In genomic region chr9:32882616-32883015, GRCh38 we compare ENCODE assay signal across 35 cellular contexts.
"Had no signal": no experiment of that assay in that cellular context is flagged by ENCODE, and none has a peak within 500 bp of the region (broad histone marks: within the 10 kb centered on the region; RNA-seq: fewer than 3 reads in every experiment).

No MANE protein-coding gene starts in this region.

- H3K27ac ChIP-seq: adrenal gland, body of pancreas, esophagus squamous epithelium, gastroesophageal sphincter, heart right ventricle, hepatocyte, VCaP had no signal

- H3K27ac Mint-ChIP-seq: activated CD8-positive, alpha-beta memory T cell treated with anti-CD3 and anti-CD28 coated beads, Interleukin-2, amount 10 ng/mL, durations not matched to agents 7 days and 5 days; activated CD8-positive, alpha-beta T cell treated with anti-CD3 and anti-CD28 coated beads, Interleukin-2, amount 10 ng/mL, durations not matched to agents 7 days and 5 days; activated naive CD4-positive, alpha-beta T cell treated with anti-CD3 and anti-CD28 coated beads for 36 hours; activated naive CD4-positive, alpha-beta T cell treated with anti-CD3 and anti-CD28 coated beads, Interleukin-2, amount 50 U/mL, for 24 hours; activated naive CD8-positive, alpha-beta T cell treated with anti-CD3 and anti-CD28 coated beads for 36 hours; activated naive CD8-positive, alpha-beta T cell treated with anti-CD3 and anti-CD28 coated beads, Interleukin-2, amount 50 U/mL, for 24 hours; activated T-helper 1 cell treated with anti-CD3 and anti-CD28 coated beads, Interleukin-12 subunit alpha, Interleukin-12 subunit beta, Interleukin-2, Interleukin-4 antibody, amounts not matched to agents 30 ng/mL and 10 ng/mL and 1 ng/mL, durations not matched to agents 14 hours and 24 hours and 36 hours; activated T-helper 2 cell treated with anti-CD3 and anti-CD28 coated beads, Interferon-gamma antibody, Interleukin-2, Interleukin-4, amounts not matched to agents 10 μg/mL and 5 μg/mL and 100 μg/mL, durations not matched to agents 14 hours and 24 hours and 36 hours; effector memory CD8-positive, alpha-beta T cell; T-helper 17 cell; T-helper 2 cell treated with Interferon-gamma antibody and Interleukin-4, amounts not matched to agents 5 μg/mL and 100 μg/mL, for 36 hours; WTC11 had no signal

- H3K36me3 ChIP-seq: adrenal gland, esophagus squamous epithelium, gastroesophageal sphincter, heart right ventricle had no signal

- H3K4me1 ChIP-seq: adrenal gland, body of pancreas, esophagus squamous epithelium, gastroesophageal sphincter had no signal

- H2AFZ ChIP-seq: hepatocyte had no signal

- H3K36me3 Mint-ChIP-seq: activated CD8-positive, alpha-beta memory T cell treated with anti-CD3 and anti-CD28 coated beads, Interleukin-2, amount 10 ng/mL, durations not matched to agents 7 days and 5 days; activated naive CD8-positive, alpha-beta T cell treated with anti-CD3 and anti-CD28 coated beads for 36 hours; WTC11 had no signal

- DNase-seq: activated CD4-positive, alpha-beta T cell treated with anti-CD3 and anti-CD28 coated beads for 48 hours; activated CD4-positive, alpha-beta T cell treated with anti-CD3 and anti-CD28 coated beads, Interleukin-2, amount 50 U/mL, for 1 hour; activated CD4-positive, alpha-beta T cell treated with anti-CD3 and anti-CD28 coated beads, Interleukin-2, amount 50 U/mL, for 48 hours; activated CD8-positive, alpha-beta memory T cell treated with anti-CD3 and anti-CD28 coated beads, Interleukin-2, amount 10 ng/mL, durations not matched to agents 7 days and 5 days; activated CD8-positive, alpha-beta memory T cell treated with anti-CD3 and anti-CD28 coated beads, Interleukin-2, amount 50 U/mL, for 4 hours; activated CD8-positive, alpha-beta T cell treated with anti-CD3 and anti-CD28 coated beads, Interleukin-2, amount 10 ng/mL, durations not matched to agents 7 days and 5 days; activated effector memory CD4-positive, alpha-beta T cell treated with anti-CD3 and anti-CD28 coated beads, Interleukin-2, amount 50 U/mL, for 16 hours; activated naive CD4-positive, alpha-beta T cell treated with anti-CD3 and anti-CD28 coated beads for 36 hours; activated naive CD8-positive, alpha-beta T cell treated with anti-CD3 and anti-CD28 coated beads for 36 hours; activated naive CD8-positive, alpha-beta T cell treated with anti-CD3 and anti-CD28 coated beads, Interleukin-2, amount 50 U/mL, for 24 hours; activated T-cell treated with anti-CD3 and anti-CD28 coated beads, Interleukin-2, amount 50 U/mL, for 1 hour; activated T-cell treated with anti-CD3 and anti-CD28 coated beads, Interleukin-2, amount 50 U/mL, for 48 hours; adrenal gland; aorta; body of pancreas; cortex of kidney; dermis blood vessel endothelial cell; effector CD4-positive, alpha-beta T cell; effector memory CD8-positive, alpha-beta T cell; esophagus squamous epithelium; foreskin melanocyte; heart right ventricle; T-helper 1 cell; T-helper 17 cell; T1000 had no signal

- H3K4me3 Mint-ChIP-seq: activated CD8-positive, alpha-beta memory T cell treated with anti-CD3 and anti-CD28 coated beads, Interleukin-2, amount 10 ng/mL, durations not matched to agents 7 days and 5 days; activated CD8-positive, alpha-beta T cell treated with anti-CD3 and anti-CD28 coated beads, Interleukin-2, amount 10 ng/mL, durations not matched to agents 7 days and 5 days; activated naive CD4-positive, alpha-beta T cell treated with anti-CD3 and anti-CD28 coated beads for 36 hours; activated naive CD4-positive, alpha-beta T cell treated with anti-CD3 and anti-CD28 coated beads, Interleukin-2, amount 50 U/mL, for 24 hours; activated naive CD8-positive, alpha-beta T cell treated with anti-CD3 and anti-CD28 coated beads for 36 hours; activated naive CD8-positive, alpha-beta T cell treated with anti-CD3 and anti-CD28 coated beads, Interleukin-2, amount 50 U/mL, for 24 hours; activated T-helper 1 cell treated with anti-CD3 and anti-CD28 coated beads, Interleukin-12 subunit alpha, Interleukin-12 subunit beta, Interleukin-2, Interleukin-4 antibody, amounts not matched to agents 30 ng/mL and 10 ng/mL and 1 ng/mL, durations not matched to agents 14 hours and 24 hours and 36 hours; effector memory CD8-positive, alpha-beta T cell; T-helper 17 cell; T-helper 2 cell treated with Interferon-gamma antibody and Interleukin-4, amounts not matched to agents 5 μg/mL and 100 μg/mL, for 36 hours; WTC11 had no signal

- H3K9me3 ChIP-seq: adrenal gland, body of pancreas, esophagus squamous epithelium, gastroesophageal sphincter, heart right ventricle had no signal

- H3K4me2 ChIP-seq: hepatocyte had no signal

- H3K4me3 ChIP-seq: adrenal gland, body of pancreas, esophagus squamous epithelium, gastroesophageal sphincter, heart right ventricle, hepatocyte had no signal

- H3K27me3 Mint-ChIP-seq: activated naive CD4-positive, alpha-beta T cell treated with anti-CD3 and anti-CD28 coated beads, Interleukin-2, amount 50 U/mL, for 24 hours had no signal

- H3K9me3 Mint-ChIP-seq: activated naive CD4-positive, alpha-beta T cell treated with anti-CD3 and anti-CD28 coated beads for 36 hours; activated naive CD4-positive, alpha-beta T cell treated with anti-CD3 and anti-CD28 coated beads, Interleukin-2, amount 50 U/mL, for 24 hours; activated naive CD8-positive, alpha-beta T cell treated with anti-CD3 and anti-CD28 coated beads for 36 hours; activated naive CD8-positive, alpha-beta T cell treated with anti-CD3 and anti-CD28 coated beads, Interleukin-2, amount 50 U/mL, for 24 hours; activated T-helper 1 cell treated with anti-CD3 and anti-CD28 coated beads, Interleukin-12 subunit alpha, Interleukin-12 subunit beta, Interleukin-2, Interleukin-4 antibody, amounts not matched to agents 30 ng/mL and 10 ng/mL and 1 ng/mL, durations not matched to agents 14 hours and 24 hours and 36 hours; activated T-helper 2 cell treated with anti-CD3 and anti-CD28 coated beads, Interferon-gamma antibody, Interleukin-2, Interleukin-4, amounts not matched to agents 10 μg/mL and 5 μg/mL and 100 μg/mL, durations not matched to agents 14 hours and 24 hours and 36 hours; effector memory CD8-positive, alpha-beta T cell; T-helper 2 cell treated with Interferon-gamma antibody and Interleukin-4, amounts not matched to agents 5 μg/mL and 100 μg/mL, for 36 hours; WTC11 had no signal

- H3K79me2 ChIP-seq: hepatocyte had no signal

- H3K4me1 Mint-ChIP-seq: activated CD8-positive, alpha-beta memory T cell treated with anti-CD3 and anti-CD28 coated beads, Interleukin-2, amount 10 ng/mL, durations not matched to agents 7 days and 5 days; activated naive CD4-positive, alpha-beta T cell treated with anti-CD3 and anti-CD28 coated beads, Interleukin-2, amount 50 U/mL, for 24 hours; activated naive CD8-positive, alpha-beta T cell treated with anti-CD3 and anti-CD28 coated beads for 36 hours; activated naive CD8-positive, alpha-beta T cell treated with anti-CD3 and anti-CD28 coated beads, Interleukin-2, amount 50 U/mL, for 24 hours; T-helper 17 cell had no signal

- ATAC-seq: activated CD8-positive, alpha-beta memory T cell treated with anti-CD3 and anti-CD28 coated beads, Interleukin-2, amount 10 ng/mL, durations not matched to agents 7 days and 5 days; activated CD8-positive, alpha-beta T cell treated with anti-CD3 and anti-CD28 coated beads, Interleukin-2, amount 10 ng/mL, durations not matched to agents 7 days and 5 days; activated naive CD8-positive, alpha-beta T cell treated with anti-CD3 and anti-CD28 coated beads, Interleukin-2, amount 50 U/mL, for 24 hours; body of pancreas; effector memory CD8-positive, alpha-beta T cell; gastroesophageal sphincter; T-helper 17 cell; WTC11 had no signal

- H3K27me3 ChIP-seq: adrenal gland, body of pancreas, esophagus squamous epithelium, gastroesophageal sphincter, heart right ventricle, hepatocyte had no signal

- FAIRE-seq: colon, TTC549 had no signal
